26 cellular contexts compared by ENCODE assay signal in the genomic region with DNA sequence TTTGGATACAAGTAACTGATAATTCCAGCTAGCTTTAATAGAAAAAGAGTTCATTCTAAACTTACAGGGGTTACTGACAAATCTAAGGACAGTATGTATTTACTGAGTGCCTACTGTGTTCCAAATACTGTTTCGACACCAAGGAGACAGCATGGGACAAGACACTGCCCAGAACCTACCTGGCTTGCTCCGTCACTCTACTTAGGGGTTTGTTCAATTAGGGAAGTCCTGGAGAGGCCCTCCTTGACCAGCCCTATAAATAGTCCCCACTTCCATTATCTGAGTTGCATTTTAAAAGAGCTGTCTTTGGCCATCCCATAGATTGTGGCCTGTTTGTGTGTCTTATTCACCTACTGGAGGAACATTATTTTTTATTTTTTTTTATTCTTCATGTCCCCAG.
DNase-seq lines count a peak whose midpoint lies in the region; ATAC-seq and TF ChIP-seq lines count a peak whose summit lies in the region.
"Had no signal": no experiment of that assay in that cellular context is flagged by ENCODE, and none has a peak within 500 bp of the region (broad histone marks: within the 10 kb centered on the region; RNA-seq: fewer than 3 reads in every experiment).

No MANE protein-coding gene starts in this region.

- H3K27me3 Mint-ChIP-seq in WTC11 (ENCODE audit: low read depth), result no peaks in the 10 kb centered on the region
- H3K27me3 Mint-ChIP-seq in activated CD8-positive, alpha-beta T cell treated with anti-CD3 and anti-CD28 coated beads for 36 hours, result no peaks in the 10 kb centered on the region
- H3K27me3 Mint-ChIP-seq: activated CD4-positive, alpha-beta T cell treated with anti-CD3 and anti-CD28 coated beads, Interleukin-2, amount 10 ng/mL, durations not matched to agents 7 days and 5 days; activated naive CD4-positive, alpha-beta T cell treated with anti-CD3 and anti-CD28 coated beads, Interleukin-2, amount 10 ng/mL, durations not matched to agents 7 days and 5 days; progenitor cell of endocrine pancreas had no signal

- no peak overlapping the region for H3K4me3 Mint-ChIP-seq in WTC11
- no peak overlapping the region for H3K4me3 Mint-ChIP-seq in activated CD8-positive, alpha-beta T cell treated with anti-CD3 and anti-CD28 coated beads for 36 hours
- H3K4me3 Mint-ChIP-seq: activated CD4-positive, alpha-beta T cell treated with anti-CD3 and anti-CD28 coated beads, Interleukin-2, amount 10 ng/mL, durations not matched to agents 7 days and 5 days; activated naive CD4-positive, alpha-beta T cell treated with anti-CD3 and anti-CD28 coated beads, Interleukin-2, amount 10 ng/mL, durations not matched to agents 7 days and 5 days had no signal

- TF ChIP-seq CTCF in right atrium auricular region (IDR thresholded peaks at IDR 0.05) (no peak), WTC11 (IDR thresholded peaks at IDR 0.05) (no peak), left lung (IDR thresholded peaks at IDR 0.05) (no peak)
- TF ChIP-seq CTCF in activated CD8-positive, alpha-beta T cell treated with anti-CD3 and anti-CD28 coated beads for 36 hours (IDR thresholded peaks at IDR 0.05), result no peak

- H3K9me3 Mint-ChIP-seq in WTC11, result no peaks in the 10 kb centered on the region
- H3K9me3 Mint-ChIP-seq in activated CD8-positive, alpha-beta T cell treated with anti-CD3 and anti-CD28 coated beads for 36 hours, result no peaks in the 10 kb centered on the region
- H3K9me3 Mint-ChIP-seq: activated CD4-positive, alpha-beta T cell treated with anti-CD3 and anti-CD28 coated beads, Interleukin-2, amount 10 ng/mL, durations not matched to agents 7 days and 5 days; activated naive CD4-positive, alpha-beta T cell treated with anti-CD3 and anti-CD28 coated beads, Interleukin-2, amount 10 ng/mL, durations not matched to agents 7 days and 5 days had no signal

- peaks cover 14% of the 10 kb centered on the region for H3K4me1 Mint-ChIP-seq in WTC11
- peaks cover 20% of the 10 kb centered on the region for H3K4me1 Mint-ChIP-seq in activated CD8-positive, alpha-beta T cell treated with anti-CD3 and anti-CD28 coated beads for 36 hours (ENCODE audit: low read depth)

- H3K4me1 ChIP-seq in right atrium auricular region (peaks cover 0 to 31% of the 10 kb centered on the region in 2 donors), left lung (peaks cover 7 to 25% of the 10 kb centered on the region in 2 donors)
- H3K4me1 ChIP-seq: tibial artery had no signal

- DNase-seq in Right ventricle myocardium inferior (ENCODE audit: missing footprints) (no peak), right atrium auricular region (ENCODE audit: low spot score) (no peak), WTC11 (ENCODE audit: low spot score) (no peak), left lung (no peak), substantia nigra (lab: John Stamatoyannopoulos, UW) (no peak), cerebellar nuclear complex (lab: John Stamatoyannopoulos, UW) (no peak)
- no peak for DNase-seq in activated CD8-positive, alpha-beta T cell treated with anti-CD3 and anti-CD28 coated beads for 36 hours
- DNase-seq: activated CD4-positive, alpha-beta T cell treated with anti-CD3 and anti-CD28 coated beads, Interleukin-2, amount 10 ng/mL, durations not matched to agents 7 days and 5 days; activated naive CD4-positive, alpha-beta T cell treated with anti-CD3 and anti-CD28 coated beads, Interleukin-2, amount 10 ng/mL, durations not matched to agents 7 days and 5 days; foreskin keratinocyte; GF-D8; heart right ventricle; mammary epithelial cell; NCI-H1436; NCI-H2107; NCI-H446 treated with DMSO at 0.1 percent for 48 hours; NCI-H82; OCI-M1; stomach; T-helper 9 cell; tibial artery; WERI-Rb-1 had no signal

- peak; percentile 40 for ATAC-seq in Right ventricle myocardium inferior
- ATAC-seq in WTC11, result no peak
- peak; percentile 53 for ATAC-seq in left lung
- ATAC-seq in activated CD8-positive, alpha-beta T cell treated with anti-CD3 and anti-CD28 coated beads for 36 hours, result no peak
- ATAC-seq in GM21360 (IDR thresholded peaks at IDR 0.05; ENCODE audit: unreplicated experiment), result no peak
- ATAC-seq: foreskin keratinocyte had no signal

- no peak overlapping the region for H3K4me3 ChIP-seq in right atrium auricular region
- no peak overlapping the region for H3K4me3 ChIP-seq in left lung
- H3K4me3 ChIP-seq: esophagus muscularis mucosa, heart right ventricle, stomach, tibial artery had no signal

- H3K36me3 ChIP-seq in right atrium auricular region (no peaks in the 10 kb centered on the region), left lung (peaks cover 0 to 17% of the 10 kb centered on the region in 2 donors)

- peaks cover 18% of the 10 kb centered on the region for H3K36me3 Mint-ChIP-seq in WTC11
- peaks cover 4% of the 10 kb centered on the region for H3K36me3 Mint-ChIP-seq in activated CD8-positive, alpha-beta T cell treated with anti-CD3 and anti-CD28 coated beads for 36 hours (ENCODE audit: low read depth)

- no peaks in the 10 kb centered on the region for H3K9me3 ChIP-seq in right atrium auricular region
- H3K9me3 ChIP-seq in left lung, result no peaks in the 10 kb centered on the region
- H3K9me3 ChIP-seq: esophagus muscularis mucosa, heart right ventricle, stomach, tibial artery had no signal

- CTCF ChIA-PET in WTC11 (lab: Charles Lee), result no interaction called here
- CTCF ChIA-PET in activated CD8-positive, alpha-beta T cell treated with anti-CD3 and anti-CD28 coated beads for 36 hours (lab: Charles Lee), result interaction anchor here (0.9 to 3.9 kb wide), 3 partner anchors 15 to 129 kb away, joined by 3 to 16 read pairs (median 3); partner anchors contain the start of gene DIP2B

- peak overlapping the region; percentile 50; the same call in 1 of the 2 replicates for H3K27ac Mint-ChIP-seq in WTC11
- no peak overlapping the region for H3K27ac Mint-ChIP-seq in activated CD8-positive, alpha-beta T cell treated with anti-CD3 and anti-CD28 coated beads for 36 hours
- H3K27ac Mint-ChIP-seq: activated CD4-positive, alpha-beta T cell treated with anti-CD3 and anti-CD28 coated beads, Interleukin-2, amount 10 ng/mL, durations not matched to agents 7 days and 5 days; activated naive CD4-positive, alpha-beta T cell treated with anti-CD3 and anti-CD28 coated beads, Interleukin-2, amount 10 ng/mL, durations not matched to agents 7 days and 5 days; progenitor cell of endocrine pancreas had no signal

- intact Hi-C loops in Right ventricle myocardium inferior (cut with DNase I), result loop anchor here (10.0 kb wide), 1 partner anchor 60 kb away; no protein-coding TSS in a partner anchor
- intact Hi-C loops in left lung (cut with DNase I), result no loop called here
- intact Hi-C loops in activated CD8-positive, alpha-beta T cell treated with anti-CD3 and anti-CD28 coated beads for 36 hours (cut with micrococcal nuclease), result no loop called here

- no peaks in the 10 kb centered on the region for H3K27me3 ChIP-seq in right atrium auricular region
- H3K27me3 ChIP-seq in left lung, result no peaks in the 10 kb centered on the region
- H3K27me3 ChIP-seq: esophagus muscularis mucosa, foreskin keratinocyte, heart right ventricle, stomach, tibial artery had no signal

- POLR2A ChIA-PET in WTC11 (lab: Charles Lee), result no interaction called here
- POLR2A ChIA-PET in activated CD8-positive, alpha-beta T cell treated with anti-CD3 and anti-CD28 coated beads for 36 hours (lab: Charles Lee), result interaction anchor here (0.5 to 0.6 kb wide), 2 partner anchors 159 to 584 kb away, joined by 3 read pairs; partner anchors contain the start of gene POU6F1

- H3K27ac ChIP-seq in right atrium auricular region (no peak overlapping the region), left lung (peak overlapping the region in 1 of 2 donors; percentile 13), substantia nigra (ENCODE audit: low read depth, low read length, poor library complexity, severe bottlenecking) (peak overlapping the region; percentile 19)
- H3K27ac ChIP-seq: esophagus muscularis mucosa, foreskin keratinocyte, KMS-11, tibial artery, WERI-Rb-1 had no signal

TF ChIP-seq in WTC11, 78 proteins besides CTCF, POLR2A, EP300 and RAD21:
- TF ChIP-seq SP1 (CRISPR knock-in tag; conservative IDR thresholded peaks at IDR 0.05), result no peak
- TF ChIP-seq IRF2 (CRISPR knock-in tag; IDR thresholded peaks at IDR 0.05; ENCODE audit: borderline replicate concordance, low read depth), result no peak
- no peak for TF ChIP-seq NR2C2 (CRISPR knock-in tag; IDR thresholded peaks at IDR 0.05)
- TF ChIP-seq TP53 (CRISPR knock-in tag; IDR thresholded peaks at IDR 0.05), result no peak

Comparison
In these comparisons a context has a peak if more than half of its experiments do, and no peak if none do; other contexts are left out.
1. ATAC-seq: peak in Right ventricle myocardium inferior (single experiment) and left lung (single experiment); none in WTC11 (single experiment), activated CD8-positive, alpha-beta T cell treated with anti-CD3 and anti-CD28 coated beads for 36 hours (single experiment) and GM21360 (single experiment).